2 cellular contexts compared by ENCODE assay signal in the genomic region with DNA sequence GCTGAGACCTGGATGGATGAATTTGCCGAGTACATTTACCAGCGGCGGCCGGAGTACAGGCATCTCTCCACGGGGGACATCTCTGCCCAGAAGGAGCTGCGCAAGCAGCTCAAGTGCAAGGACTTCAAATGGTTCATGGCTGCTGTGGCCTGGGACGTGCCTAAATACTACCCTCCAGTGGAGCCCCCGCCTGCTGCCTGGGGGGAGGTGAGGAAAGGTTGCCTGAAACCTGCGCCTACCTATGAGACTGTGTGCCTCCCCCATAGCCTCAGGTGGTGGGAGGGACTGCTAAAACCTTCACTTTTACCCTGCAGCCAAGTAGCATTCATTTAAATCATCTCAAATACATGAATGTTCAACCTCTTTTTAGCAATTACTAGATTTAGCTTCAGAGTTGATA.
TF ChIP-seq lines count a peak whose summit lies in the region.

No MANE protein-coding gene starts in this region.

TF ChIP-seq in GM23338, 12 proteins besides CTCF, POLR2A, EP300 and RAD21 (continued from another document):
- TF ChIP-seq, protein P1, sequence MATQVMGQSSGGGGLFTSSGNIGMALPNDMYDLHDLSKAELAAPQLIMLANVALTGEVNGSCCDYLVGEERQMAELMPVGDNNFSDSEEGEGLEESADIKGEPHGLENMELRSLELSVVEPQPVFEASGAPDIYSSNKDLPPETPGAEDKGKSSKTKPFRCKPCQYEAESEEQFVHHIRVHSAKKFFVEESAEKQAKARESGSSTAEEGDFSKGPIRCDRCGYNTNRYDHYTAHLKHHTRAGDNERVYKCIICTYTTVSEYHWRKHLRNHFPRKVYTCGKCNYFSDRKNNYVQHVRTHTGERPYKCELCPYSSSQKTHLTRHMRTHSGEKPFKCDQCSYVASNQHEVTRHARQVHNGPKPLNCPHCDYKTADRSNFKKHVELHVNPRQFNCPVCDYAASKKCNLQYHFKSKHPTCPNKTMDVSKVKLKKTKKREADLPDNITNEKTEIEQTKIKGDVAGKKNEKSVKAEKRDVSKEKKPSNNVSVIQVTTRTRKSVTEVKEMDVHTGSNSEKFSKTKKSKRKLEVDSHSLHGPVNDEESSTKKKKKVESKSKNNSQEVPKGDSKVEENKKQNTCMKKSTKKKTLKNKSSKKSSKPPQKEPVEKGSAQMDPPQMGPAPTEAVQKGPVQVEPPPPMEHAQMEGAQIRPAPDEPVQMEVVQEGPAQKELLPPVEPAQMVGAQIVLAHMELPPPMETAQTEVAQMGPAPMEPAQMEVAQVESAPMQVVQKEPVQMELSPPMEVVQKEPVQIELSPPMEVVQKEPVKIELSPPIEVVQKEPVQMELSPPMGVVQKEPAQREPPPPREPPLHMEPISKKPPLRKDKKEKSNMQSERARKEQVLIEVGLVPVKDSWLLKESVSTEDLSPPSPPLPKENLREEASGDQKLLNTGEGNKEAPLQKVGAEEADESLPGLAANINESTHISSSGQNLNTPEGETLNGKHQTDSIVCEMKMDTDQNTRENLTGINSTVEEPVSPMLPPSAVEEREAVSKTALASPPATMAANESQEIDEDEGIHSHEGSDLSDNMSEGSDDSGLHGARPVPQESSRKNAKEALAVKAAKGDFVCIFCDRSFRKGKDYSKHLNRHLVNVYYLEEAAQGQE (IDR thresholded peaks at IDR 0.05; ENCODE audit: unreplicated experiment) = no peak
- no peak for TF ChIP-seq POLR2AphosphoS5 (IDR thresholded peaks at IDR 0.05; ENCODE audit: low read depth)
- TF ChIP-seq NANOG (IDR thresholded peaks at IDR 0.05; ENCODE audit: borderline replicate concordance) = no peak
- TF ChIP-seq EZH2phosphoT487 (IDR thresholded peaks at IDR 0.05; ENCODE audit: unreplicated experiment) = no peak
- TF ChIP-seq, protein P2, sequence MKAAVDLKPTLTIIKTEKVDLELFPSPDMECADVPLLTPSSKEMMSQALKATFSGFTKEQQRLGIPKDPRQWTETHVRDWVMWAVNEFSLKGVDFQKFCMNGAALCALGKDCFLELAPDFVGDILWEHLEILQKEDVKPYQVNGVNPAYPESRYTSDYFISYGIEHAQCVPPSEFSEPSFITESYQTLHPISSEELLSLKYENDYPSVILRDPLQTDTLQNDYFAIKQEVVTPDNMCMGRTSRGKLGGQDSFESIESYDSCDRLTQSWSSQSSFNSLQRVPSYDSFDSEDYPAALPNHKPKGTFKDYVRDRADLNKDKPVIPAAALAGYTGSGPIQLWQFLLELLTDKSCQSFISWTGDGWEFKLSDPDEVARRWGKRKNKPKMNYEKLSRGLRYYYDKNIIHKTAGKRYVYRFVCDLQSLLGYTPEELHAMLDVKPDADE (IDR thresholded peaks at IDR 0.05) = no peak
- TF ChIP-seq STAT1 (IDR thresholded peaks at IDR 0.05; ENCODE audit: unreplicated experiment) = no peak
- TF ChIP-seq CREB1 (CRISPR knock-in tag; IDR thresholded peaks at IDR 0.05; ENCODE audit: low read depth) = no peak
- TF ChIP-seq EZH2 (IDR thresholded peaks at IDR 0.05; ENCODE audit: low read depth, unreplicated experiment) = no peak
- no peak for TF ChIP-seq ZNF331 (CRISPR knock-in tag; IDR thresholded peaks at IDR 0.05; ENCODE audit: low read depth)
- TF ChIP-seq ZNF462 (CRISPR knock-in tag; IDR thresholded peaks at IDR 0.05) = no peak
TF ChIP-seq in GM23338: peak in this region for 0.

TF ChIP-seq in K562, 482 proteins besides CTCF, POLR2A, EP300 and RAD21 (continued from another document):
- TF ChIP-seq CHAMP1 (IDR thresholded peaks at IDR 0.05) (no peak), ELF1 (tag; IDR thresholded peaks at IDR 0.05) (no peak)
